ENCODE assay signal across 26 cellular contexts in the genomic region with DNA sequence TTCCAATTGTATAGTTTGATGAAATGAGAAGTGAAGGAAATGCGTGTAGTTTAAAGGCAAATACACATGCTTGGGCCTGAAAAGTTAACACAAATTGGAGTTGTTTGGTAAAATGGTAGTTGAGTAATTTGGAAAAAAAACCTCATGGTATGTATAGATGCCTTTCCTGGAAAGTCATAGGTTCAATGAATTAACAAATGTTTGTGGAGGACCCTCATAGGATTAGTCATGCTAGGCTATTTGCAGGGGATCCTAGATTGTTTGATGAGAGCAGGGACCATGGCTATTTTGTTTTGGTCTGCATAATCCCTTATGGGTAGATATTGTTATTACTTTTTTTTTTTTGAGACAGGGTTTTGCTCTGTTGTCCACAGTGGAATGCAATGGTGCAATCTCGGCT.
"Had no signal": no experiment of that assay in that cellular context is flagged by ENCODE, and none has a peak within 500 bp of the region (broad histone marks: within the 10 kb centered on the region; RNA-seq: fewer than 3 reads in every experiment).

No MANE protein-coding gene starts in this region.

- DNase-seq: activated CD4-positive, alpha-beta memory T cell treated with anti-CD3 and anti-CD28 coated beads, Interleukin-2, amount 10 ng/mL, durations not matched to agents 7 days and 5 days; activated CD4-positive, alpha-beta T cell treated with anti-CD3 and anti-CD28 coated beads for 36 hours; activated CD4-positive, alpha-beta T cell treated with anti-CD3 and anti-CD28 coated beads, Interleukin-2, amount 50 U/mL, for 1 hour; activated gamma-delta T cell; activated naive CD4-positive, alpha-beta T cell treated with anti-CD3 and anti-CD28 coated beads for 36 hours; activated T-cell treated with anti-CD3 and anti-CD28 coated beads for 4 hours; activated T-cell treated with anti-CD3 and anti-CD28 coated beads, Interleukin-2, amount 50 U/mL, for 48 hours; amygdala; central memory CD4-positive, alpha-beta T cell; Kasumi-1; MV-4-11; NCI-H1105; NCI-H1436; NCI-H187; NCI-H2081; NCI-H510A treated with DMSO at 0.1 percent for 48 hours; NCI-H69; NK-92 treated with Interleukin-12 subunit alpha and Interleukin-12 subunit beta, amount 100 ng/mL, for 24 hours; OCI-M1; SIG-M5; SK-N-SH; T-helper 1 cell; WERI-Rb-1 had no signal

- H3K9ac ChIP-seq: SK-N-SH had no signal

- H3K4me2 ChIP-seq: SK-N-SH had no signal

- H3K27ac ChIP-seq: WERI-Rb-1 had no signal

- ATAC-seq: activated CD4-positive, alpha-beta T cell treated with anti-CD3 and anti-CD28 coated beads for 36 hours; activated T-helper 17 cell treated with anti-CD3 and anti-CD28 coated beads, Interleukin-2, amount 50 U/mL, for 72 hours; Panc1 had no signal

- FAIRE-seq: bronchial epithelial cell had no signal

- H3K36me3 ChIP-seq: WERI-Rb-1 had no signal

- H3K9me3 ChIP-seq: SK-N-SH had no signal
